ENCODE assay signal across 23 cellular contexts in the genomic region with DNA sequence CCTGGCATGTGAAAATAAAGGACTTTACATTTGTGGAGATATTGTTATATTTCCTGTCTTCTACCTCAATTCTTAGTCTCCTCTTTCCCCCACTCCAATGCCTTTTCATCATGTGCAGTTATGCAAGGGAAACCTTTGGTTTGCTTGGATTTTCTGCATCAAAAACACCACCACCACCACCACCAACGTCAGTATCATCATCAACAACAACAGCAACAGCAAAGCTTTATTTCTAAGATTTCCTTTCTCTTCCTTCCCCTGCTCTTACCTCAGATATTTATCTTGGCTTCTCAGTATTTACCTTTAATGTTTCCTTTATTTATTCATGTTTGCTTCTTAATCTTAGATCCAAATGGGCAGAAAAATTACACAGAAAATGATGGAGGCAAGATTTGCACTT.
"Had no signal": no experiment of that assay in that cellular context is flagged by ENCODE, and none has a peak within 500 bp of the region (broad histone marks: within the 10 kb centered on the region; RNA-seq: fewer than 3 reads in every experiment).

No MANE protein-coding gene starts in this region.

- ATAC-seq: activated CD8-positive, alpha-beta memory T cell treated with anti-CD3 and anti-CD28 coated beads, Interleukin-2, amount 10 ng/mL, durations not matched to agents 7 days and 5 days; activated naive CD8-positive, alpha-beta T cell treated with anti-CD3 and anti-CD28 coated beads, Interleukin-2, amount 50 U/mL, for 24 hours; body of pancreas; K562; Panc1; Right ventricle myocardium inferior had no signal

- H3K9me3 Mint-ChIP-seq: activated B cell treated with CpG ODN at 0.5 μM for 24 hours; activated naive CD8-positive, alpha-beta T cell treated with anti-CD3 and anti-CD28 coated beads, Interleukin-2, amount 50 U/mL, for 24 hours; activated T-cell treated with anti-CD3 and anti-CD28 coated beads, Interleukin-2, amount 50 U/mL, for 24 hours; activated T-helper 2 cell treated with anti-CD3 and anti-CD28 coated beads, Interferon-gamma antibody, Interleukin-2, Interleukin-4, amounts not matched to agents 10 μg/mL and 5 μg/mL and 100 μg/mL, durations not matched to agents 14 hours and 24 hours and 36 hours had no signal

- H3K27me3 Mint-ChIP-seq: activated B cell treated with CpG ODN at 0.5 μM for 24 hours; activated CD8-positive, alpha-beta memory T cell treated with anti-CD3 and anti-CD28 coated beads, Interleukin-2, amount 10 ng/mL, durations not matched to agents 7 days and 5 days; activated naive CD8-positive, alpha-beta T cell treated with anti-CD3 and anti-CD28 coated beads, Interleukin-2, amount 50 U/mL, for 24 hours; activated T-cell treated with anti-CD3 and anti-CD28 coated beads, Interleukin-2, amount 50 U/mL, for 24 hours had no signal

- H3K4me3 Mint-ChIP-seq: activated B cell treated with CpG ODN at 0.5 μM for 24 hours; activated CD8-positive, alpha-beta memory T cell treated with anti-CD3 and anti-CD28 coated beads, Interleukin-2, amount 10 ng/mL, durations not matched to agents 7 days and 5 days; activated naive CD8-positive, alpha-beta T cell treated with anti-CD3 and anti-CD28 coated beads, Interleukin-2, amount 50 U/mL, for 24 hours; activated T-cell treated with anti-CD3 and anti-CD28 coated beads, Interleukin-2, amount 50 U/mL, for 24 hours had no signal

- H3K27ac Mint-ChIP-seq: activated B cell treated with CpG ODN at 0.5 μM for 24 hours; activated CD8-positive, alpha-beta memory T cell treated with anti-CD3 and anti-CD28 coated beads, Interleukin-2, amount 10 ng/mL, durations not matched to agents 7 days and 5 days; activated naive CD8-positive, alpha-beta T cell treated with anti-CD3 and anti-CD28 coated beads, Interleukin-2, amount 50 U/mL, for 24 hours; activated T-cell treated with anti-CD3 and anti-CD28 coated beads, Interleukin-2, amount 50 U/mL, for 24 hours; activated T-helper 2 cell treated with anti-CD3 and anti-CD28 coated beads, Interferon-gamma antibody, Interleukin-2, Interleukin-4, amounts not matched to agents 10 μg/mL and 5 μg/mL and 100 μg/mL, durations not matched to agents 14 hours and 24 hours and 36 hours had no signal

- DNase-seq: activated B cell treated with CpG ODN at 0.5 μM for 24 hours; activated CD4-positive, alpha-beta T cell treated with anti-CD3 and anti-CD28 coated beads, Interleukin-2, amount 50 U/mL, for 1 hour; activated CD8-positive, alpha-beta memory T cell treated with anti-CD3 and anti-CD28 coated beads, Interleukin-2, amount 10 ng/mL, durations not matched to agents 7 days and 5 days; activated gamma-delta T cell treated with Interleukin-2 at 50 U/mL for 16 hours; activated naive CD4-positive, alpha-beta T cell treated with anti-CD3 and anti-CD28 coated beads, Interleukin-2, amount 50 U/mL, for 16 hours; activated naive CD8-positive, alpha-beta T cell treated with anti-CD3 and anti-CD28 coated beads, Interleukin-2, amount 50 U/mL, for 24 hours; activated T-cell treated with anti-CD3 and anti-CD28 coated beads, Interleukin-2, amount 50 U/mL, for 24 hours; amniotic stem cell; body of pancreas; Karpas-422; NCI-H1105 treated with DMSO at 0.1 percent for 48 hours; NCI-H1436 treated with DMSO at 0.1 percent for 48 hours; NCI-H187; NCI-H2081; NCI-H510A treated with DMSO at 0.1 percent for 48 hours; NK-92 treated with Interleukin-12 subunit alpha and Interleukin-12 subunit beta, amount 100 ng/mL, for 24 hours; OCI-M1; RPMI8226; T1000 had no signal
